Comparison of ENCODE assay signal across 27 cellular contexts in genomic region chr21:36512971-36513370, GRCh38. TPM values are rescaled to one million over a fixed set of nuclear protein-coding genes. Genes with fewer than 3 reads are reported as not detected.
"Had no signal": no experiment of that assay in that cellular context is flagged by ENCODE, and none has a peak within 500 bp of the region (broad histone marks: within the 10 kb centered on the region; RNA-seq: fewer than 3 reads in every experiment).

No MANE protein-coding gene starts in this region.

- H3K9me3 ChIP-seq: breast epithelium, colonic mucosa, MG63 had no signal

- H3K4me3 ChIP-seq: breast epithelium, colonic mucosa, MG63, PC-9 had no signal

- ATAC-seq: activated CD4-positive, alpha-beta T cell treated with anti-CD3 and anti-CD28 coated beads for 36 hours; activated T-cell treated with anti-CD3 and anti-CD28 coated beads, Interleukin-2, amount 50 U/mL, for 72 hours; T-cell had no signal

- DNase-seq: activated CD4-positive, alpha-beta memory T cell treated with anti-CD3 and anti-CD28 coated beads, Interleukin-2, amount 10 ng/mL, durations not matched to agents 7 days and 5 days; activated CD4-positive, alpha-beta T cell treated with anti-CD3 and anti-CD28 coated beads for 36 hours; activated CD4-positive, alpha-beta T cell treated with anti-CD3 and anti-CD28 coated beads, Interleukin-2, amount 50 U/mL, for 1 hour; activated naive CD4-positive, alpha-beta T cell; activated T-cell treated with anti-CD3 and anti-CD28 coated beads for 4 hours; activated T-cell treated with anti-CD3 and anti-CD28 coated beads, Interleukin-2, amount 50 U/mL, for 72 hours; aorta; caudate nucleus; colonic mucosa; MG63; MV-4-11; NCI-H1092 treated with DMSO at 0.1 percent for 48 hours; NCI-H1417 treated with DMSO at 0.1 percent for 48 hours; NCI-H1694; NCI-H2029; NCI-H446; NCI-H524; PC-9; SHP77 treated with DMSO at 0.1 percent for 48 hours; T-cell; T-helper 2 cell; T1000 had no signal

- H3K4me1 ChIP-seq: colonic mucosa had no signal

- H3K27ac ChIP-seq: breast epithelium, colonic mucosa, PC-9 had no signal

- H3K27me3 ChIP-seq: breast epithelium, colonic mucosa, MG63 had no signal

- FAIRE-seq: TTC549 had no signal

- H3K36me3 ChIP-seq: breast epithelium, colonic mucosa, MG63 had no signal

- H3K4me2 ChIP-seq: PC-9 had no signal

- H2AFZ ChIP-seq: PC-9 had no signal

RNA-seq across cellular contexts. Expression of gene CLDN14, which starts 33.0 kb away (rescaled TPM):
- total RNA-seq: activated CD4-positive, alpha-beta memory T cell treated with anti-CD3 and anti-CD28 coated beads, Interleukin-2, amount 10 ng/mL, durations not matched to agents 7 days and 5 days; activated CD4-positive, alpha-beta T cell treated with anti-CD3 and anti-CD28 coated beads for 36 hours; activated CD8-positive, alpha-beta memory T cell treated with anti-CD3 and anti-CD28 coated beads for 36 hours; activated T-cell treated with anti-CD3 and anti-CD28 coated beads, Interleukin-2, amount 50 U/mL, for 72 hours; activated T-helper 2 cell treated with anti-CD3 and anti-CD28 coated beads, Interferon-gamma antibody, Interleukin-2, Interleukin-4, amounts not matched to agents 10 μg/mL and 5 μg/mL and 100 μg/mL, durations not matched to agents 14 hours and 24 hours and 36 hours; breast epithelium; cerebellum; PC-9; T-cell had no signal
